ENCODE assay signal across 21 cellular contexts in the genomic region with DNA sequence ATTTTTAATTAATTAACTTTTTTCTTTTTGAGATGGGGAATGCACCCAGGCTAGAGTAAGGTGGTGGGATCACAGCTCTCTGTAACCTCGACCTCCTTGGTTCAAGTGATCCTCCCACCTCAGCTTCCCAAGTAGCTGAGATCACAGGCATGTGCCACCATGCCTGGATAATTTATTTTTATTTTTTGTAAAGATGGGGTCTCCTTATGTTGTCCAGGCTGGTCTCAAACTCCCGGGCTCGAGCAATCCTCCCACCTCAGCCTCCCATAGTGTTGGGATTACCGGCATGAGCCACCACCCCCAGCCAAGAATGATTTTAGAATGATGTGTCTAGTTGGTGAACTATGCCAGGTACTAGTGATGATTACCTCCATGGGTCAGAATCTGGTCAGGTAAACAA. TPM values are rescaled to one million over a fixed set of nuclear protein-coding genes. Genes with fewer than 3 reads are reported as not detected.
DNase-seq lines count a peak whose midpoint lies in the region; ATAC-seq, FAIRE-seq and TF ChIP-seq lines count a peak whose summit lies in the region.
"Had no signal": no experiment of that assay in that cellular context is flagged by ENCODE, and none has a peak within 500 bp of the region (broad histone marks: within the 10 kb centered on the region; RNA-seq: fewer than 3 reads in every experiment).

No MANE protein-coding gene starts in this region.

- no peak overlapping the region for H3K9ac ChIP-seq in K562 (ENCODE audit: insufficient read depth in 1 of 2, low read depth in 2 of 2, low read length in 2 of 2)
- H3K9ac ChIP-seq: GM23248 had no signal

- no peaks in the 10 kb centered on the region for H4K20me1 ChIP-seq in GM23338 (replicated peaks; ENCODE audit: insufficient read depth)
- no peaks in the 10 kb centered on the region for H4K20me1 ChIP-seq in K562 (replicated peaks; ENCODE audit: control insufficient read depth, insufficient read depth, low read length)

- CTCF ChIA-PET in K562 (lab: Yijun Ruan, JAX; ENCODE audit: low intra/inter-chr PET ratio): interaction anchor here (1.3 kb wide), 1 partner anchor 42 kb away, joined by 4 read pairs; no protein-coding TSS in a partner anchor

- no TSS peak for BruUV-seq in K562 (replicated peaks; lab: Mats Ljungman, UMichigan)

- intact Hi-C loops in K562 (cut with micrococcal nuclease): no loop called here

- H2AFZ ChIP-seq in GM23338: peak overlapping the region; percentile 54; the same call in 1 of the 2 replicates
- peak overlapping the region; percentile 56 for H2AFZ ChIP-seq in K562 (ENCODE audit: low read depth, low read length)
- H2AFZ ChIP-seq: GM23248 had no signal

- H3K36me3 Mint-ChIP-seq in GM23338 (ENCODE audit: low read depth) (no peaks in the 10 kb centered on the region), immature natural killer cell (peaks cover 0 to 4% (median 0%) of the 10 kb centered on the region in 3 donors)

- ATAC-seq in GM23338: no peak
- no peak for ATAC-seq in K562

- no peaks in the 10 kb centered on the region for H3F3A ChIP-seq in GM23338 (replicated peaks; ENCODE audit: low read depth)

- no peaks in the 10 kb centered on the region for H3K9me1 ChIP-seq in K562 (ENCODE audit: control insufficient read depth, insufficient read depth, low read length)

- DNase-seq in GM23338 (ENCODE audit: low spot score): no peak
- no peak for DNase-seq in K562 (ENCODE audit: extremely low read depth in 1 of 4, low spot score in 3 of 4)
- no peak for DNase-seq in NCI-H69 (lab: John Stamatoyannopoulos, UW)
- no peak for DNase-seq in activated CD4-positive, alpha-beta T cell treated with anti-CD3 and anti-CD28 coated beads, Interleukin-2, amount 50 U/mL, for 48 hours
- DNase-seq in immature natural killer cell: no peak
- DNase-seq: BE2C; C1 segment of cervical spinal cord; CD4-positive, alpha-beta T cell; DMS153; DMS79; GDM1; GM23248; HCEC 1CT; IMR-90 had no signal

- no peak overlapping the region for H3K4me2 ChIP-seq in GM23338
- peak overlapping the region; percentile 5; the same call in 1 of the 2 replicates for H3K4me2 ChIP-seq in K562 (ENCODE audit: insufficient read depth, low read length)

- H3K4me1 Mint-ChIP-seq in GM23338: no peaks in the 10 kb centered on the region; the same call in 2 of the 3 replicates
- no peaks in the 10 kb centered on the region for H3K4me1 Mint-ChIP-seq in immature natural killer cell

- H3K27me3 ChIP-seq in GM23338 (ENCODE audit: insufficient read depth) (no peaks in the 10 kb centered on the region), K562 (ENCODE audit: control insufficient read depth in 2 of 2, insufficient read depth in 2 of 2, low read length in 2 of 2) (no peaks in the 10 kb centered on the region), neutrophil (no peaks in the 10 kb centered on the region)
- H3K27me3 ChIP-seq: BE2C had no signal

- H3K9me3 Mint-ChIP-seq in GM23338 (no peaks in the 10 kb centered on the region; the same call in 2 of the 3 replicates), immature natural killer cell (no peaks in the 10 kb centered on the region)
- H3K9me3 Mint-ChIP-seq: CD4-positive, alpha-beta T cell had no signal

- H3K9me3 ChIP-seq in K562 (replicated peaks; ENCODE audit: control insufficient read depth, insufficient read depth, low read depth, low read length) (no peaks in the 10 kb centered on the region), neutrophil (no peaks in the 10 kb centered on the region)
- H3K9me3 ChIP-seq: BE2C had no signal

- H3K79me2 ChIP-seq in GM23338 (replicated peaks; ENCODE audit: insufficient read depth) (no peaks in the 10 kb centered on the region), K562 (ENCODE audit: control insufficient read depth, insufficient read depth, low read length) (no peaks in the 10 kb centered on the region)

- H3K27ac ChIP-seq in GM23338 (ENCODE audit: low read depth) (no peak overlapping the region), K562 (ENCODE audit: extremely low read depth, low read depth, low read length) (no peak overlapping the region), neutrophil (peak overlapping the region; percentile 17)
- H3K27ac ChIP-seq: GM23248, HL-60 had no signal

- H3K27me3 Mint-ChIP-seq in GM23338 (ENCODE audit: insufficient read depth, low read depth, poor library complexity): no peaks in the 10 kb centered on the region
- peaks cover 8 to 20% (median 20%) of the 10 kb centered on the region in 3 donors for H3K27me3 Mint-ChIP-seq in immature natural killer cell (ENCODE audit: low read depth in 3 of 3)
- H3K27me3 Mint-ChIP-seq: CD4-positive, alpha-beta T cell had no signal

- in situ Hi-C loops in K562 (cut with MboI): no loop called here

- POLR2A ChIA-PET in K562 (lab: Yijun Ruan, JAX): interaction anchor here (0.7 to 1.1 kb wide), 3 partner anchors 9 to 94 kb away, joined by 3 to 4 read pairs (median 3); no protein-coding TSS in a partner anchor

- 18% methylated on average over 4 of the region's 4 CpGs for WGBS in K562 (ENCODE audit: insufficient coverage, low coverage, missing lambda C conversion rate)

- H3K4me3 ChIP-seq in GM23338 (no peak overlapping the region), K562 (no peak overlapping the region), neutrophil (ENCODE audit: low read depth in 1 of 2, low read length in 1 of 2) (no peak overlapping the region)
- H3K4me3 ChIP-seq: GM23248 had no signal

- TF ChIP-seq CTCF in GM23338 (conservative IDR thresholded peaks at IDR 0.05; ENCODE audit: low read depth in 2 of 2) (no peak), K562 (IDR thresholded peaks at IDR 0.05 in 2 of 3, conservative IDR thresholded peaks at IDR 0.05 in 1 of 3; ENCODE audit: insufficient read depth in 2 of 3, low read depth in 1 of 3, low read length in 3 of 3) (no peak), neutrophil (IDR thresholded peaks at IDR 0.05) (no peak)

- no peak overlapping the region; the same call in 2 of the 3 replicates for H3K4me3 Mint-ChIP-seq in GM23338
- H3K4me3 Mint-ChIP-seq in immature natural killer cell: no peak overlapping the region
- H3K4me3 Mint-ChIP-seq: CD4-positive, alpha-beta T cell had no signal

- FAIRE-seq in K562 (lab: Jason Lieb, UNC): no peak
- FAIRE-seq: GM12892, GM18507, H54 had no signal

- no peak for TF ChIP-seq RAD21 in K562 (CRISPR knock-in tag; conservative IDR thresholded peaks at IDR 0.05 in 1 of 2, IDR thresholded peaks at IDR 0.05 in 1 of 2)

- no peak for TF ChIP-seq EP300 in K562 (IDR thresholded peaks at IDR 0.05; ENCODE audit: low read length)

- H3K4me1 ChIP-seq in GM23338 (ENCODE audit: insufficient read depth) (peaks cover 5% of the 10 kb centered on the region; the same call in 1 of the 2 replicates), K562 (replicated peaks in 1 of 2; ENCODE audit: control insufficient read depth in 2 of 2, insufficient read depth in 2 of 2, low read length in 2 of 2) (peaks cover 6 to 14% of the 10 kb centered on the region in 2 experiments; a peak in 4 of 5 replicates), neutrophil (ENCODE audit: control insufficient read depth in 1 of 2, insufficient read depth in 1 of 2, low read depth in 1 of 2, low read length in 1 of 2) (peaks cover 12 to 15% of the 10 kb centered on the region in 2 experiments)
- H3K4me1 ChIP-seq: BE2C had no signal

- H3K27ac Mint-ChIP-seq in GM23338 (no peak overlapping the region), immature natural killer cell (no peak overlapping the region)
- H3K27ac Mint-ChIP-seq: CD4-positive, alpha-beta T cell had no signal

- H3K36me3 ChIP-seq in GM23338 (ENCODE audit: insufficient read depth): no peaks in the 10 kb centered on the region
- no peaks in the 10 kb centered on the region for H3K36me3 ChIP-seq in K562 (ENCODE audit: control insufficient read depth, insufficient read depth, low read length)
- no peaks in the 10 kb centered on the region for H3K36me3 ChIP-seq in neutrophil
- H3K36me3 ChIP-seq: BE2C had no signal

- H3K9me2 ChIP-seq in GM23338 (ENCODE audit: insufficient read depth): no peaks in the 10 kb centered on the region

- TF ChIP-seq POLR2A in K562 (conservative IDR thresholded peaks at IDR 0.05): no peak

RNA-seq across cellular contexts. Expression of a gene that starts 6.6 kb away (rescaled TPM):
- total RNA-seq in GM23338 (2014; rRNA removed; shearing (Covaris generic)): 16.5 and 18.1 TPM in 2 replicates
- polyA plus RNA-seq in GM23338 (2016; fragmentation: Nextera tagmentation; extraction: Ambion mirVana) (5.4 and 6.4 TPM in 2 replicates), K562 (2011; rRNA removed) (16.0 and 25.1 TPM in 2 replicates), K562 (2014; fragmentation: Illumina TruSeq; extraction: Trizol) (27.2 and 34.5 TPM in 2 replicates), K562 (2014; fragmentation: Nextera tagmentation; extraction: Ambion mirVana) (1 to 10 TPM; 1.3 to 2.3 TPM), K562 (2014; rRNA removed) (12.7 and 15.9 TPM in 2 replicates), immature natural killer cell (100 to 1,000 TPM in 2 of 3 donors, 10 to 100 TPM in 1; 74.6 to 146 (median 136) TPM)
- total RNA-seq in K562 (2011; cell fraction: chromatin; rRNA removed; ENCODE audit: low replicate concordance): 26.2 and 103 TPM in 2 replicates
- 119 and 150 TPM in 2 replicates for total RNA-seq in K562 (2011; cell fraction: nucleolus; rRNA removed)
- 79.0 and 80.1 TPM in 2 replicates for total RNA-seq in K562 (2011; cell fraction: nucleoplasm; rRNA removed)
- total RNA-seq in K562 (2014; rRNA removed) (10.9 and 14.9 TPM in 2 replicates), K562 (2014; rRNA removed; fragmentation: Illumina TruSeq; extraction: Trizol) (4.9 and 5.5 TPM in 2 replicates), K562 (2015; rRNA removed; fragmentation: Illumina TruSeq; extraction: Trizol) (6.9 and 8.1 TPM in 2 replicates), K562 (2021) (40.7 and 45.5 TPM in 2 replicates)
- 18.9 and 40.0 TPM in 2 replicates for polyA plus RNA-seq in K562 (2011; cell fraction: cytosol; rRNA removed)
- 17.1 and 30.2 TPM in 2 replicates for polyA plus RNA-seq in K562 (2011; cell fraction: nucleus; rRNA removed)
- 36.0 and 70.6 TPM in 2 replicates for polyA plus RNA-seq in K562 (2012)
- 15.2 and 24.3 TPM in 2 replicates for polyA minus RNA-seq in K562 (2011; rRNA and poly(A)+ RNA removed)
- 36.7 and 48.5 TPM in 2 replicates for polyA minus RNA-seq in K562 (2011; cell fraction: cytosol; rRNA and poly(A)+ RNA removed)
- polyA minus RNA-seq in K562 (2011; cell fraction: nucleus; rRNA and poly(A)+ RNA removed): 16.7 and 17.0 TPM in 2 replicates

RNA-seq across cellular contexts. Expression of a gene that starts 18.0 kb away (rescaled TPM):
- 0.31 and 1.2 TPM in 2 replicates for total RNA-seq in GM23338 (2014; rRNA removed; shearing (Covaris generic))
- polyA plus RNA-seq in GM23338 (2016; fragmentation: Nextera tagmentation; extraction: Ambion mirVana) (2.9 and 3.0 TPM in 2 replicates), K562 (2011; rRNA removed) (0.91 and 1.0 TPM in 2 replicates), K562 (2014; fragmentation: Illumina TruSeq; extraction: Trizol) (0.21 and 0.25 TPM in 2 replicates), K562 (2014; fragmentation: Nextera tagmentation; extraction: Ambion mirVana) (under 1 TPM; 0.38 to 0.50 TPM), K562 (2014; rRNA removed) (0.20 and 0.97 TPM in 2 replicates), immature natural killer cell (under 1 TPM; 0.22 to 0.74 (median 0.66) TPM)
- 1.2 and 3.0 TPM in 2 replicates for total RNA-seq in K562 (2011; cell fraction: chromatin; rRNA removed; ENCODE audit: low replicate concordance)
- 3.0 and 3.8 TPM in 2 replicates for total RNA-seq in K562 (2011; cell fraction: nucleolus; rRNA removed)
- total RNA-seq in K562 (2011; cell fraction: nucleoplasm; rRNA removed): 2.4 and 2.7 TPM in 2 replicates
- total RNA-seq in K562 (2014; rRNA removed) (0.29 and 0.36 TPM in 2 replicates), K562 (2014; rRNA removed; fragmentation: Illumina TruSeq; extraction: Trizol) (0.18 and 0.51 TPM in 2 replicates), K562 (2015; rRNA removed; fragmentation: Illumina TruSeq; extraction: Trizol) (0.25 and 0.34 TPM in 2 replicates), K562 (2021) (0.40 and 0.69 TPM in 2 replicates)
- 0.40 and 0.47 TPM in 2 replicates for polyA plus RNA-seq in K562 (2011; cell fraction: cytosol; rRNA removed)
- 1.2 and 2.3 TPM in 2 replicates for polyA plus RNA-seq in K562 (2011; cell fraction: nucleus; rRNA removed)
- polyA plus RNA-seq in K562 (2012): 0.82 and 1.1 TPM in 2 replicates
- 0.32 and 0.48 TPM in 2 replicates for polyA minus RNA-seq in K562 (2011; rRNA and poly(A)+ RNA removed)
- not detected in 2 replicates for polyA minus RNA-seq in K562 (2011; cell fraction: cytosol; rRNA and poly(A)+ RNA removed)
- polyA minus RNA-seq in K562 (2011; cell fraction: nucleus; rRNA and poly(A)+ RNA removed): 0.81 and 1.9 TPM in 2 replicates
- total RNA-seq: A172, HT1080 had no signal
- polyA plus RNA-seq: GM23248 had no signal

RNA-seq across cellular contexts. Expression of a gene that starts 28.6 kb away (rescaled TPM):
- 48.9 and 56.4 TPM in 2 replicates for total RNA-seq in GM23338 (2014; rRNA removed; shearing (Covaris generic))
- polyA plus RNA-seq in GM23338 (2016; fragmentation: Nextera tagmentation; extraction: Ambion mirVana) (6.5 and 7.0 TPM in 2 replicates), K562 (2011; rRNA removed) (2.1 and 2.9 TPM in 2 replicates), K562 (2014; fragmentation: Illumina TruSeq; extraction: Trizol) (1.2 and 1.3 TPM in 2 replicates), K562 (2014; fragmentation: Nextera tagmentation; extraction: Ambion mirVana) (not detected), K562 (2014; rRNA removed) (2.8 and 5.8 TPM in 2 replicates), immature natural killer cell (not detected)
- 9.3 and 17.2 TPM in 2 replicates for total RNA-seq in K562 (2011; cell fraction: chromatin; rRNA removed; ENCODE audit: low replicate concordance)
- total RNA-seq in K562 (2011; cell fraction: nucleolus; rRNA removed): 8.4 and 8.8 TPM in 2 replicates
- total RNA-seq in K562 (2011; cell fraction: nucleoplasm; rRNA removed): 7.2 and 9.0 TPM in 2 replicates
- total RNA-seq in K562 (2014; rRNA removed) (0.36 and 0.65 TPM in 2 replicates), K562 (2014; rRNA removed; fragmentation: Illumina TruSeq; extraction: Trizol) (0.51 and 0.80 TPM in 2 replicates), K562 (2015; rRNA removed; fragmentation: Illumina TruSeq; extraction: Trizol) (0.94 and 0.98 TPM in 2 replicates), K562 (2021) (2.3 and 4.5 TPM in 2 replicates)
- polyA plus RNA-seq in K562 (2011; cell fraction: cytosol; rRNA removed): 3.2 and 3.4 TPM in 2 replicates
- polyA plus RNA-seq in K562 (2011; cell fraction: nucleus; rRNA removed): 15.7 and 30.4 TPM in 2 replicates
- 1.5 and 4.9 TPM in 2 replicates for polyA plus RNA-seq in K562 (2012)
- polyA minus RNA-seq in K562 (2011; rRNA and poly(A)+ RNA removed): 0.35 and 0.39 TPM in 2 replicates
- 1.0 TPM in 1 of 2 replicates, not detected in the other for polyA minus RNA-seq in K562 (2011; cell fraction: cytosol; rRNA and poly(A)+ RNA removed)
- polyA minus RNA-seq in K562 (2011; cell fraction: nucleus; rRNA and poly(A)+ RNA removed): 2.0 and 2.6 TPM in 2 replicates

RNA-seq across cellular contexts. Expression of a gene that starts 35.3 kb away (rescaled TPM):
- total RNA-seq in GM23338 (2014; rRNA removed; shearing (Covaris generic)): 131 and 138 TPM in 2 replicates
- polyA plus RNA-seq in GM23338 (2016; fragmentation: Nextera tagmentation; extraction: Ambion mirVana): 617 and 691 TPM in 2 replicates
- total RNA-seq in K562 (2011; cell fraction: chromatin; rRNA removed; ENCODE audit: low replicate concordance): 70.4 and 75.8 TPM in 2 replicates
- 57.0 and 70.0 TPM in 2 replicates for total RNA-seq in K562 (2011; cell fraction: nucleolus; rRNA removed)
- total RNA-seq in K562 (2011; cell fraction: nucleoplasm; rRNA removed): 73.5 and 91.2 TPM in 2 replicates
- total RNA-seq in K562 (2014; rRNA removed): 161 and 168 TPM in 2 replicates
- total RNA-seq in K562 (2014; rRNA removed; fragmentation: Illumina TruSeq; extraction: Trizol): 162 and 169 TPM in 2 replicates
- 169 and 170 TPM in 2 replicates for total RNA-seq in K562 (2015; rRNA removed; fragmentation: Illumina TruSeq; extraction: Trizol)
- total RNA-seq in K562 (2021): 213 and 214 TPM in 2 replicates
- 107 and 113 TPM in 2 replicates for polyA plus RNA-seq in K562 (2011; rRNA removed)
- polyA plus RNA-seq in K562 (2011; cell fraction: cytosol; rRNA removed): 60.6 and 83.2 TPM in 2 replicates
- polyA plus RNA-seq in K562 (2011; cell fraction: nucleus; rRNA removed): 55.8 and 68.8 TPM in 2 replicates
- 149 and 246 TPM in 2 replicates for polyA plus RNA-seq in K562 (2012)
- 71.1 and 71.5 TPM in 2 replicates for polyA plus RNA-seq in K562 (2014; fragmentation: Illumina TruSeq; extraction: Trizol)
- polyA plus RNA-seq in K562 (2014; fragmentation: Nextera tagmentation; extraction: Ambion mirVana): 10 to 100 TPM; 56.5 to 79.8 TPM
- polyA plus RNA-seq in K562 (2014; rRNA removed): 173 and 220 TPM in 2 replicates
- polyA minus RNA-seq in K562 (2011; rRNA and poly(A)+ RNA removed): 24.4 and 36.8 TPM in 2 replicates
- polyA minus RNA-seq in K562 (2011; cell fraction: cytosol; rRNA and poly(A)+ RNA removed): 42.3 and 44.0 TPM in 2 replicates
- polyA minus RNA-seq in K562 (2011; cell fraction: nucleus; rRNA and poly(A)+ RNA removed): 20.5 and 28.9 TPM in 2 replicates
- polyA plus RNA-seq in immature natural killer cell: 100 to 1,000 TPM in 2 of 3 donors, 10 to 100 TPM in 1; 56.8 to 188 (median 147) TPM

RNA-seq across cellular contexts. Expression of a gene that starts 49.7 kb away (rescaled TPM):
- total RNA-seq in GM23338 (2014; rRNA removed; shearing (Covaris generic)): 3.6 and 6.1 TPM in 2 replicates
- polyA plus RNA-seq in GM23338 (2016; fragmentation: Nextera tagmentation; extraction: Ambion mirVana) (2.7 and 4.1 TPM in 2 replicates), K562 (2011; rRNA removed) (0.38 and 0.45 TPM in 2 replicates), K562 (2014; fragmentation: Illumina TruSeq; extraction: Trizol) (0.22 and 0.46 TPM in 2 replicates), K562 (2014; fragmentation: Nextera tagmentation; extraction: Ambion mirVana) (under 1 TPM; 0.24 to 0.32 TPM), K562 (2014; rRNA removed) (0.68 and 1.0 TPM in 2 replicates), immature natural killer cell (1 to 10 TPM in 2 of 3 donors, under 1 TPM in 1; 0.67 to 5.8 (median 1.1) TPM)
- total RNA-seq in K562 (2011; cell fraction: chromatin; rRNA removed; ENCODE audit: low replicate concordance): 0.69 and 0.76 TPM in 2 replicates
- 0.33 and 0.53 TPM in 2 replicates for total RNA-seq in K562 (2011; cell fraction: nucleolus; rRNA removed)
- total RNA-seq in K562 (2011; cell fraction: nucleoplasm; rRNA removed): 0.31 and 0.66 TPM in 2 replicates
- total RNA-seq in K562 (2014; rRNA removed) (0.41 TPM in 1 of 2 replicates, not detected in the other), K562 (2014; rRNA removed; fragmentation: Illumina TruSeq; extraction: Trizol) (0.07 TPM in 1 of 2 replicates, not detected in the other), K562 (2015; rRNA removed; fragmentation: Illumina TruSeq; extraction: Trizol) (0.11 and 0.14 TPM in 2 replicates), K562 (2021) (0.36 and 0.60 TPM in 2 replicates)
- polyA plus RNA-seq in K562 (2011; cell fraction: cytosol; rRNA removed): 0.27 TPM in 2 replicates
- polyA plus RNA-seq in K562 (2011; cell fraction: nucleus; rRNA removed): 0.29 and 0.48 TPM in 2 replicates
- 0.20 and 0.80 TPM in 2 replicates for polyA plus RNA-seq in K562 (2012)
- polyA minus RNA-seq in K562 (2011; rRNA and poly(A)+ RNA removed): 0.27 and 0.39 TPM in 2 replicates
- polyA minus RNA-seq in K562 (2011; cell fraction: cytosol; rRNA and poly(A)+ RNA removed): not detected in 2 replicates
- not detected in 2 replicates for polyA minus RNA-seq in K562 (2011; cell fraction: nucleus; rRNA and poly(A)+ RNA removed)
